ENCODE assay signal across 11 cellular contexts in genomic region chr2:219836647-219837177, GRCh38.
DNase-seq lines count a peak whose midpoint lies in the region; ATAC-seq and TF ChIP-seq lines count a peak whose summit lies in the region.
"Had no signal": no experiment of that assay in that cellular context is flagged by ENCODE, and none has a peak within 500 bp of the region (broad histone marks: within the 10 kb centered on the region; RNA-seq: fewer than 3 reads in every experiment).

No MANE protein-coding gene starts in this region.

- H3K4me2 ChIP-seq in Karpas-422 (ENCODE audit: low read depth, low read length, poor library complexity, severe bottlenecking) (no peak overlapping the region), smooth muscle cell (no peak overlapping the region)

- ATAC-seq in GM21360 (IDR thresholded peaks at IDR 0.05; ENCODE audit: unreplicated experiment): no peak
- ATAC-seq: effector memory CD8-positive, alpha-beta T cell; mucosa of descending colon had no signal

- H3K27ac ChIP-seq in Karpas-422 (ENCODE audit: low read length): no peak overlapping the region
- no peak overlapping the region for H3K27ac ChIP-seq in smooth muscle cell (ENCODE audit: low read depth)

- H3K4me3 Mint-ChIP-seq in activated T-helper 2 cell treated with anti-CD3 and anti-CD28 coated beads, Interferon-gamma antibody, Interleukin-2, Interleukin-4, amounts not matched to agents 10 μg/mL and 5 μg/mL and 100 μg/mL, durations not matched to agents 14 hours and 24 hours and 36 hours (ENCODE audit: low read depth): no peak overlapping the region
- H3K4me3 Mint-ChIP-seq: effector memory CD8-positive, alpha-beta T cell had no signal

- H4K20me1 ChIP-seq in Karpas-422 (ENCODE audit: insufficient read depth, low read depth, low read length): no peaks in the 10 kb centered on the region
- no peaks in the 10 kb centered on the region for H4K20me1 ChIP-seq in smooth muscle cell (ENCODE audit: low read depth)

- H3K36me3 Mint-ChIP-seq in activated T-helper 2 cell treated with anti-CD3 and anti-CD28 coated beads, Interferon-gamma antibody, Interleukin-2, Interleukin-4, amounts not matched to agents 10 μg/mL and 5 μg/mL and 100 μg/mL, durations not matched to agents 14 hours and 24 hours and 36 hours (ENCODE audit: low read depth): no peaks in the 10 kb centered on the region

- H2AFZ ChIP-seq in Karpas-422 (ENCODE audit: low read length) (no peak overlapping the region), smooth muscle cell (ENCODE audit: low read depth) (no peak overlapping the region)

- H3K9ac ChIP-seq in Karpas-422 (ENCODE audit: low read length) (no peak overlapping the region), smooth muscle cell (ENCODE audit: low read depth) (no peak overlapping the region)

- no peaks in the 10 kb centered on the region for H3K36me3 ChIP-seq in Karpas-422 (ENCODE audit: insufficient read depth, low read length)
- H3K36me3 ChIP-seq in smooth muscle cell (ENCODE audit: low read depth): no peaks in the 10 kb centered on the region

- H3K27ac Mint-ChIP-seq in activated T-helper 2 cell treated with anti-CD3 and anti-CD28 coated beads, Interferon-gamma antibody, Interleukin-2, Interleukin-4, amounts not matched to agents 10 μg/mL and 5 μg/mL and 100 μg/mL, durations not matched to agents 14 hours and 24 hours and 36 hours: no peak overlapping the region
- H3K27ac Mint-ChIP-seq: effector memory CD8-positive, alpha-beta T cell had no signal

- H3K27me3 ChIP-seq in Karpas-422 (ENCODE audit: low read length) (no peaks in the 10 kb centered on the region), smooth muscle cell (ENCODE audit: low read depth) (peaks cover 16% of the 10 kb centered on the region)

- H3K4me1 Mint-ChIP-seq in activated T-helper 2 cell treated with anti-CD3 and anti-CD28 coated beads, Interferon-gamma antibody, Interleukin-2, Interleukin-4, amounts not matched to agents 10 μg/mL and 5 μg/mL and 100 μg/mL, durations not matched to agents 14 hours and 24 hours and 36 hours (ENCODE audit: low read depth): no peaks in the 10 kb centered on the region

- peak; percentile 30 to 45 for DNase-seq in SHP77 (lab: John Stamatoyannopoulos, UW)
- no peak for DNase-seq in SHP77 treated with DMSO at 0.1 percent for 48 hours (lab: John Stamatoyannopoulos, UW)
- peak; percentile 49 for DNase-seq in Karpas-422
- peak; percentile 12 for DNase-seq in astrocyte of the spinal cord (ENCODE audit: low read depth, low spot score)
- no peak for DNase-seq in smooth muscle cell (lab: John Stamatoyannopoulos, UW; ENCODE audit: unreplicated experiment)
- no peak for DNase-seq in activated CD8-positive, alpha-beta memory T cell treated with anti-CD3 and anti-CD28 coated beads, Interleukin-2, amount 50 U/mL, for 48 hours
- DNase-seq in activated T-helper 2 cell treated with anti-CD3 and anti-CD28 coated beads, Interferon-gamma antibody, Interleukin-2, Interleukin-4, amounts not matched to agents 10 μg/mL and 5 μg/mL and 100 μg/mL, durations not matched to agents 14 hours and 24 hours and 36 hours (ENCODE audit: low spot score): no peak
- DNase-seq: effector memory CD8-positive, alpha-beta T cell; NCI-H1105 treated with DMSO at 0.1 percent for 48 hours had no signal

- H3K9me3 Mint-ChIP-seq in activated T-helper 2 cell treated with anti-CD3 and anti-CD28 coated beads, Interferon-gamma antibody, Interleukin-2, Interleukin-4, amounts not matched to agents 10 μg/mL and 5 μg/mL and 100 μg/mL, durations not matched to agents 14 hours and 24 hours and 36 hours: no peaks in the 10 kb centered on the region
- H3K9me3 Mint-ChIP-seq: effector memory CD8-positive, alpha-beta T cell had no signal

- no peaks in the 10 kb centered on the region for H3F3A ChIP-seq in smooth muscle cell (ENCODE audit: low read depth)

- H3K4me1 ChIP-seq in Karpas-422 (ENCODE audit: low read length): no peaks in the 10 kb centered on the region; the same call in 1 of the 2 replicates
- no peaks in the 10 kb centered on the region for H3K4me1 ChIP-seq in smooth muscle cell (ENCODE audit: low read depth)

- no peaks in the 10 kb centered on the region for H3K9me2 ChIP-seq in Karpas-422 (replicated peaks; ENCODE audit: insufficient read depth, low read length)

- peak; percentile 55 for TF ChIP-seq CTCF in astrocyte of the spinal cord (IDR thresholded peaks at IDR 0.05; ENCODE audit: low read depth, low read length)
- peak; percentile 26 for TF ChIP-seq CTCF in smooth muscle cell (IDR thresholded peaks at IDR 0.05; ENCODE audit: borderline replicate concordance, insufficient read depth, poor library complexity, severe bottlenecking)

- intact Hi-C loops in activated T-helper 2 cell treated with anti-CD3 and anti-CD28 coated beads, Interferon-gamma antibody, Interleukin-2, Interleukin-4, amounts not matched to agents 10 μg/mL and 5 μg/mL and 100 μg/mL, durations not matched to agents 14 hours and 24 hours and 36 hours (cut with micrococcal nuclease): no loop called here

- whole genome bisulfite sequencing in smooth muscle cell (ENCODE audit: low lambda C conversion rate): 80% methylated on average over 4 of the region's 4 CpGs

- H3K4me3 ChIP-seq in Karpas-422 (ENCODE audit: low read length) (no peak overlapping the region), astrocyte of the spinal cord (ENCODE audit: low read depth, low read length) (no peak overlapping the region), smooth muscle cell (no peak overlapping the region)
- H3K4me3 ChIP-seq: mucosa of descending colon had no signal

- no peaks in the 10 kb centered on the region for H3K27me3 Mint-ChIP-seq in activated T-helper 2 cell treated with anti-CD3 and anti-CD28 coated beads, Interferon-gamma antibody, Interleukin-2, Interleukin-4, amounts not matched to agents 10 μg/mL and 5 μg/mL and 100 μg/mL, durations not matched to agents 14 hours and 24 hours and 36 hours (ENCODE audit: low read depth)

- H3K79me2 ChIP-seq in Karpas-422 (ENCODE audit: low read length) (no peaks in the 10 kb centered on the region), smooth muscle cell (ENCODE audit: low read depth) (no peaks in the 10 kb centered on the region)

- no peaks in the 10 kb centered on the region for H3K9me3 ChIP-seq in Karpas-422 (ENCODE audit: low read length)
- no peaks in the 10 kb centered on the region for H3K9me3 ChIP-seq in smooth muscle cell (replicated peaks; ENCODE audit: low read depth)
- H3K9me3 ChIP-seq: mucosa of descending colon had no signal

- in situ Hi-C loops in astrocyte of the spinal cord (cut with HindIII; ENCODE audit: low sequenced_read_pairs): no loop called here

Comparison
In these comparisons a context has a peak if more than half of its experiments do, and no peak if none do; other contexts are left out.
1. DNase-seq: peak in SHP77 (2 of 2), Karpas-422 (single experiment) and astrocyte of the spinal cord (single experiment); none in SHP77 treated with DMSO at 0.1 percent for 48 hours (single experiment), smooth muscle cell (single experiment), activated CD8-positive, alpha-beta memory T cell treated with anti-CD3 and anti-CD28 coated beads, Interleukin-2, amount 50 U/mL, for 48 hours (single experiment) and activated T-helper 2 cell treated with anti-CD3 and anti-CD28 coated beads, Interferon-gamma antibody, Interleukin-2, Interleukin-4, amounts not matched to agents 10 μg/mL and 5 μg/mL and 100 μg/mL, durations not matched to agents 14 hours and 24 hours and 36 hours (single experiment).